In genomic region chr13:40506592-40507446, GRCh38 we compare ENCODE assay signal across 17 cellular contexts.
"Had no signal": no experiment of that assay in that cellular context is flagged by ENCODE, and none has a peak within 500 bp of the region (broad histone marks: within the 10 kb centered on the region; RNA-seq: fewer than 3 reads in every experiment).

No MANE protein-coding gene starts in this region.

- H3K4me3 Mint-ChIP-seq: central memory CD8-positive, alpha-beta T cell; natural killer cell treated with Interleukin-12 subunit alpha and Interleukin-12 subunit beta and Interleukin-15 and Interleukin-18, amount 100 ng/mL, for 72 hours had no signal

- ATAC-seq: left cardiac atrium; natural killer cell treated with Interleukin-12 subunit alpha and Interleukin-12 subunit beta and Interleukin-15 and Interleukin-18, amount 100 ng/mL, for 72 hours; stimulated activated naive CD8-positive, alpha-beta T cell treated with anti-CD3 and anti-CD28 coated beads, Interleukin-15, Interleukin-2, amounts not matched to agents 100 U/mL and 50 U/mL, for 24 hours had no signal

- H3K9me3 Mint-ChIP-seq: central memory CD8-positive, alpha-beta T cell; natural killer cell treated with Interleukin-12 subunit alpha and Interleukin-12 subunit beta and Interleukin-15 and Interleukin-18, amount 100 ng/mL, for 72 hours had no signal

- H3K4me3 ChIP-seq: coronary artery, esophagus squamous epithelium, hepatocyte, suprapubic skin, vagina had no signal

- H3K27ac Mint-ChIP-seq: natural killer cell treated with Interleukin-12 subunit alpha and Interleukin-12 subunit beta and Interleukin-15 and Interleukin-18, amount 100 ng/mL, for 72 hours had no signal

- H3K36me3 Mint-ChIP-seq: natural killer cell treated with Interleukin-12 subunit alpha and Interleukin-12 subunit beta and Interleukin-15 and Interleukin-18, amount 100 ng/mL, for 72 hours had no signal

- DNase-seq: activated CD4-positive, CD25-positive, alpha-beta regulatory T cell treated with anti-CD3 and anti-CD28 coated beads, Interleukin-2, amount 50 U/mL, for 72 hours; aorta; effector CD4-positive, alpha-beta T cell; esophagus squamous epithelium; left cardiac atrium; nucleus accumbens; stimulated activated CD4-positive, alpha-beta T cell treated with anti-CD3 and anti-CD28 coated beads, Interleukin-2, amount 100 ng/mL, for 24 hours; stimulated activated naive CD8-positive, alpha-beta T cell treated with anti-CD3 and anti-CD28 coated beads, Interleukin-15, Interleukin-2, amounts not matched to agents 100 U/mL and 50 U/mL, for 24 hours; T-helper 2 cell; trophoblast cell had no signal

- H3K27me3 Mint-ChIP-seq: central memory CD8-positive, alpha-beta T cell had no signal

- H3K9me3 ChIP-seq: esophagus squamous epithelium, suprapubic skin, vagina had no signal

- H3K27ac ChIP-seq: hepatocyte, VCaP had no signal

- H3K27me3 ChIP-seq: esophagus squamous epithelium, hepatocyte, suprapubic skin, vagina had no signal
